ENCODE assay signal across 33 cellular contexts in the genomic region with DNA sequence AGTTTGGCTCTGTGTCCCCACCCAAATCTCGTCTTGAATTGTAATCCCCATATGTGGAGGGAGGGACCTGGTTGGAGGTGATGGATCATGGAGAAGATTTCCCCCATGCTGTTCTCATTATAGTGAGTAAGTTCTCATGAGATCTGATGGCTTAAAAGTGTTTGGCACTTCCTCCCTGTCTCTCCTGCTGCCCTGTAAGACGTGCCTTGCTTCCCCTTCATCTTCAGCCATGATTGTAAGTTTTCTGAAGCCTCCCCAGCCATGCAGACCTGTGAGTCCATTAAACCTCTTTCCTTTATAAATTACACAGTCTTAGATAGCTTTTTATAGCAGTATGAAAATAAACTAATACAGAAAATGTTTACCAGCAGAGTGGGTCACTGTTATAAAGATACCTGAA.
"Had no signal": no experiment of that assay in that cellular context is flagged by ENCODE, and none has a peak within 500 bp of the region (broad histone marks: within the 10 kb centered on the region; RNA-seq: fewer than 3 reads in every experiment).

No MANE protein-coding gene starts in this region.

- DNase-seq: activated effector memory CD4-positive, alpha-beta T cell treated with anti-CD3 and anti-CD28 coated beads, Interleukin-2, amount 50 U/mL, for 16 hours; activated gamma-delta T cell; activated gamma-delta T cell treated with Interleukin-2 at 50 U/mL for 16 hours; activated naive CD4-positive, alpha-beta T cell; activated naive CD4-positive, alpha-beta T cell treated with anti-CD3 and anti-CD28 coated beads for 36 hours; activated naive CD4-positive, alpha-beta T cell treated with anti-CD3 and anti-CD28 coated beads, Interleukin-2, amount 10 ng/mL, durations not matched to agents 7 days and 5 days; activated naive CD4-positive, alpha-beta T cell treated with anti-CD3 and anti-CD28 coated beads, Interleukin-2, amount 50 U/mL, for 16 hours; activated naive CD4-positive, alpha-beta T cell treated with Interleukin-2 at 50 U/mL for 16 hours; activated naive CD8-positive, alpha-beta T cell treated with anti-CD3 and anti-CD28 coated beads for 36 hours; activated naive CD8-positive, alpha-beta T cell treated with anti-CD3 and anti-CD28 coated beads, Interleukin-2, amount 10 ng/mL, durations not matched to agents 7 days and 5 days; activated naive CD8-positive, alpha-beta T cell treated with anti-CD3 and anti-CD28 coated beads, Interleukin-2, amount 50 U/mL, for 24 hours; activated T-cell treated with anti-CD3 and anti-CD28 coated beads, Interleukin-2, amount 50 U/mL, for 1 hour; activated T-cell treated with anti-CD3 and anti-CD28 coated beads, Interleukin-2, amount 50 U/mL, for 24 hours; activated T-cell treated with anti-CD3 and anti-CD28 coated beads, Interleukin-2, amount 50 U/mL, for 4 hours; activated T-cell treated with anti-CD3 and anti-CD28 coated beads, Interleukin-2, amount 50 U/mL, for 48 hours; activated T-cell treated with anti-CD3 and anti-CD28 coated beads, Interleukin-2, amount 50 U/mL, for 72 hours; adrenal gland; amniotic stem cell; amygdala; anterior cingulate cortex; aorta; body of pancreas; brain microvascular endothelial cell; caudate nucleus; central memory CD4-positive, alpha-beta T cell; cerebellar nuclear complex had no signal

- H3K27ac ChIP-seq: adrenal gland, ascending aorta, body of pancreas, brain microvascular endothelial cell, breast epithelium, cardiac muscle cell had no signal

- H3K9me3 ChIP-seq: adrenal gland, ascending aorta had no signal

- H3K36me3 ChIP-seq: adrenal gland, ascending aorta, brain microvascular endothelial cell, breast epithelium, cardiac muscle cell had no signal

- H3K4me3 ChIP-seq: adrenal gland, ascending aorta, body of pancreas, breast epithelium, cardiac muscle cell had no signal

- H3K27me3 ChIP-seq: adrenal gland, ascending aorta, body of pancreas, brain microvascular endothelial cell, breast epithelium, cardiac muscle cell had no signal

- ATAC-seq: activated naive CD4-positive, alpha-beta T cell treated with anti-CD3 and anti-CD28 coated beads, Interleukin-2, amount 50 U/mL, for 72 hours; activated naive CD8-positive, alpha-beta T cell treated with anti-CD3 and anti-CD28 coated beads, Interleukin-2, amount 50 U/mL, for 24 hours; activated T-cell treated with anti-CD3 and anti-CD28 coated beads, Interleukin-2, amount 50 U/mL, for 4 hours; activated T-cell treated with anti-CD3 and anti-CD28 coated beads, Interleukin-2, amount 50 U/mL, for 72 hours; activated T-helper 17 cell treated with anti-CD3 and anti-CD28 coated beads, Interleukin-2, amount 50 U/mL, for 72 hours; body of pancreas had no signal

- H3K4me1 ChIP-seq: ascending aorta, body of pancreas, breast epithelium had no signal

- FAIRE-seq: astrocyte, bronchial epithelial cell had no signal
